In genomic region chr1:98427664-98428063, GRCh38 we compare ENCODE assay signal across 30 cellular contexts.
"Had no signal": no experiment of that assay in that cellular context is flagged by ENCODE, and none has a peak within 500 bp of the region (broad histone marks: within the 10 kb centered on the region; RNA-seq: fewer than 3 reads in every experiment).

No MANE protein-coding gene starts in this region.

- FAIRE-seq: endometrium, endothelial cell of umbilical vein, frontal cortex had no signal

- H3K4me1 ChIP-seq: ascending aorta, breast epithelium, colonic mucosa, heart left ventricle had no signal

- H3K9me3 ChIP-seq: ascending aorta, breast epithelium, colonic mucosa had no signal

- H3K27me3 ChIP-seq: ascending aorta, breast epithelium, cardiac muscle cell, colonic mucosa, heart left ventricle had no signal

- ATAC-seq: activated CD4-positive, alpha-beta T cell treated with anti-CD3 and anti-CD28 coated beads for 36 hours; activated CD8-positive, alpha-beta memory T cell treated with anti-CD3 and anti-CD28 coated beads, Interleukin-2, amount 10 ng/mL, durations not matched to agents 7 days and 5 days; activated CD8-positive, alpha-beta T cell treated with anti-CD3 and anti-CD28 coated beads, Interleukin-2, amount 10 ng/mL, durations not matched to agents 7 days and 5 days; activated naive CD8-positive, alpha-beta T cell treated with anti-CD3 and anti-CD28 coated beads, Interleukin-2, amount 50 U/mL, for 24 hours; esophagus mucosa; heart left ventricle; T-helper 17 cell had no signal

- DNase-seq: activated CD4-positive, alpha-beta memory T cell treated with anti-CD3 and anti-CD28 coated beads for 36 hours; activated CD4-positive, alpha-beta T cell treated with anti-CD3 and anti-CD28 coated beads for 36 hours; activated CD4-positive, alpha-beta T cell treated with anti-CD3 and anti-CD28 coated beads, Interleukin-2, amount 10 ng/mL, durations not matched to agents 24 days and 14 days; activated CD4-positive, CD25-positive, alpha-beta regulatory T cell; activated CD4-positive, CD25-positive, alpha-beta regulatory T cell treated with anti-CD3 and anti-CD28 coated beads, Interleukin-2, amount 50 U/mL, for 72 hours; activated CD8-positive, alpha-beta memory T cell treated with anti-CD3 and anti-CD28 coated beads, Interleukin-2, amount 10 ng/mL, durations not matched to agents 7 days and 5 days; activated CD8-positive, alpha-beta memory T cell treated with anti-CD3 and anti-CD28 coated beads, Interleukin-2, amount 50 U/mL, for 4 hours; activated CD8-positive, alpha-beta T cell treated with anti-CD3 and anti-CD28 coated beads, Interleukin-2, amount 10 ng/mL, durations not matched to agents 7 days and 5 days; activated effector memory CD4-positive, alpha-beta T cell treated with anti-CD3 and anti-CD28 coated beads, Interleukin-2, amount 50 U/mL, for 16 hours; activated naive CD4-positive, alpha-beta T cell treated with anti-CD3 and anti-CD28 coated beads for 36 hours; activated naive CD8-positive, alpha-beta T cell treated with anti-CD3 and anti-CD28 coated beads for 36 hours; activated naive CD8-positive, alpha-beta T cell treated with anti-CD3 and anti-CD28 coated beads, Interleukin-2, amount 50 U/mL, for 24 hours; activated T-cell treated with anti-CD3 and anti-CD28 coated beads, Interleukin-2, amount 50 U/mL, for 1 hour; activated T-cell treated with anti-CD3 and anti-CD28 coated beads, Interleukin-2, amount 50 U/mL, for 48 hours; central memory CD4-positive, alpha-beta T cell; cerebellar nuclear complex; colonic mucosa; effector CD8-positive, alpha-beta T cell; glutamatergic neuron; heart left ventricle; T-helper 1 cell; T-helper 17 cell; T1000 had no signal

- H3K27ac ChIP-seq: ascending aorta, breast epithelium, cardiac muscle cell, colonic mucosa, heart left ventricle had no signal

- H3K4me3 ChIP-seq: ascending aorta, breast epithelium, cardiac muscle cell, colonic mucosa, heart left ventricle had no signal

- H3K36me3 ChIP-seq: ascending aorta, breast epithelium, cardiac muscle cell, colonic mucosa, heart left ventricle had no signal
